1 cellular context compared by ENCODE assay signal in genomic region chr5:16345454-16345853, GRCh38.
TF ChIP-seq lines count a peak whose summit lies in the region.

No MANE protein-coding gene starts in this region.

TF ChIP-seq in SK-N-SH treated with all-trans-retinoic acid at 6 μM for 48 hours, 23 proteins besides CTCF, POLR2A, EP300 and RAD21 (continued from another document):
- TF ChIP-seq CSRNP3 (CRISPR knock-in tag; IDR thresholded peaks at IDR 0.05) (no peak), BACH2 (CRISPR knock-in tag; IDR thresholded peaks at IDR 0.05; ENCODE audit: borderline replicate concordance) (no peak), ESRRG (CRISPR knock-in tag; IDR thresholded peaks at IDR 0.05) (no peak), OSR1 (CRISPR knock-in tag; IDR thresholded peaks at IDR 0.05) (no peak)
TF ChIP-seq in SK-N-SH treated with all-trans-retinoic acid at 6 μM for 48 hours: peak in this region for 0.
